Comparison of ENCODE assay signal across 8 cellular contexts in the genomic region with DNA sequence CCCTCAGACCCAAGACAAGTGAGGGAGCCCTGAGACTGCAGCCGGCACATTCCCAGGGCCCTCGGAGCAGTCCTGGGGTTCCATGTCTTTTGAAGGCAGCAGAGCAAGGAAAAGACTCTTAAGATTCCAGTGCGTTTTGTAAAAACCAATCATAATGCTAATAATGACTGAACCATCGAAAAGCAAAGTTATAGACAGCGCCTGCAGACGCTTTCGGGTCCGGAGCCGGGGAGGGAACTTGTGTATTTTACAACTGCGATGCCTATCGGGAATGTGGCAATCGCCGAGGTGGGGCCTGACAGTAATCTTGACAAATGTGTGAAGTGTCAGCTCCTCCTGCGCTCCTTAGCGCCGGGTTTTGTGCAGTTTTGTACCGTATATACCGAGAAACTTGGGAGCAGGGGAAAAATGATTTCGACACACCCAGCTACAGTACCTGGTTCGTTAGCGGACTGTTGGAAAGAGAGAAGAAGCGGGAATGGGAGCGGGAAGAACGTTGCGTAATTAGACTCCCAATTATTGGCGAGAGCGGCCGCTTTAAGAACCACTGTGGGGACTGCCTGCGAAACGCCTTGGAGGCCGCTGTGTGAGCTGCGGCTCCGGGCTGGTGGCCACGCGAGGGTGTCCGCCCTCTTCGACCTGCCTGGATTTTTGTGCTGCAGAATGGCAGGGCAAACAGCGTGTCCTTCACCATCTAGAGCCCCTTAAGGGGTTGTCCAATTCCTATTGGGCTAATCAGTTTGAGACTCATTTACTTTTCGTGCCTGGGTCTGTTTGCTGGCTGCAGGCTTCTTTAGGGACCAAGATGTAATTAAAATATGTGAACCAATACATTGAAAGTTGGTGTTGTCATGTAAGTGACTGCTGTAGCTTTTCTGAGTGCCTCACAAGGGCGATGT. TPM values are rescaled to one million over a fixed set of nuclear protein-coding genes. Genes with fewer than 3 reads are reported as not detected.
DNase-seq lines count a peak whose midpoint lies in the region; ATAC-seq and TF ChIP-seq lines count a peak whose summit lies in the region.

No MANE protein-coding gene starts in this region.

- H3K27ac ChIP-seq in left lung (peak overlapping the region; percentile 91 to 97), stomach (peak overlapping the region; percentile 90 to 98 (median 94))

- no peaks in the 10 kb centered on the region for H3K9me3 Mint-ChIP-seq in activated naive CD4-positive, alpha-beta T cell treated with anti-CD3 and anti-CD28 coated beads, Interleukin-2, amount 10 ng/mL, durations not matched to agents 7 days and 5 days
- H3K9me3 Mint-ChIP-seq in dendritic cell treated with granulocyte-macrophage colony-stimulating factor and Interleukin-4, amounts not matched to agents 40 ng/mL and 50 ng/mL, for 4 days, result no peaks in the 10 kb centered on the region

- H3K4me3 Mint-ChIP-seq in activated naive CD4-positive, alpha-beta T cell treated with anti-CD3 and anti-CD28 coated beads, Interleukin-2, amount 10 ng/mL, durations not matched to agents 7 days and 5 days, result peak overlapping the region; percentile 89
- H3K4me3 Mint-ChIP-seq in dendritic cell treated with granulocyte-macrophage colony-stimulating factor and Interleukin-4, amounts not matched to agents 40 ng/mL and 50 ng/mL, for 4 days, result peak overlapping the region; percentile 90

- CTCF ChIA-PET in activated naive CD4-positive, alpha-beta T cell treated with anti-CD3 and anti-CD28 coated beads, Interleukin-2, amount 10 ng/mL, durations not matched to agents 7 days and 5 days (lab: Charles Lee), result no interaction called here

- WGBS in stomach, 5 donors, result 4 to 13% (median 5%) methylated on average over 39 to 40 of the region's 40 CpGs

- peaks cover 49% of the 10 kb centered on the region for H3K4me1 Mint-ChIP-seq in activated naive CD4-positive, alpha-beta T cell treated with anti-CD3 and anti-CD28 coated beads, Interleukin-2, amount 10 ng/mL, durations not matched to agents 7 days and 5 days
- peaks cover 45% of the 10 kb centered on the region for H3K4me1 Mint-ChIP-seq in dendritic cell treated with granulocyte-macrophage colony-stimulating factor and Interleukin-4, amounts not matched to agents 40 ng/mL and 50 ng/mL, for 4 days (ENCODE audit: low read depth)

- H3K27me3 ChIP-seq in left lung, result peaks cover 0 to 57% of the 10 kb centered on the region in 2 donors
- H3K27me3 ChIP-seq in stomach, result peaks cover 0 to 27% (median 3%) of the 10 kb centered on the region in 3 donors

- peaks cover 2% of the 10 kb centered on the region for H3K36me3 Mint-ChIP-seq in activated naive CD4-positive, alpha-beta T cell treated with anti-CD3 and anti-CD28 coated beads, Interleukin-2, amount 10 ng/mL, durations not matched to agents 7 days and 5 days
- H3K36me3 Mint-ChIP-seq in dendritic cell treated with granulocyte-macrophage colony-stimulating factor and Interleukin-4, amounts not matched to agents 40 ng/mL and 50 ng/mL, for 4 days (ENCODE audit: low read depth), result peaks cover 22% of the 10 kb centered on the region

- H3K27me3 Mint-ChIP-seq in activated naive CD4-positive, alpha-beta T cell treated with anti-CD3 and anti-CD28 coated beads, Interleukin-2, amount 10 ng/mL, durations not matched to agents 7 days and 5 days, result peaks cover 94% of the 10 kb centered on the region
- H3K27me3 Mint-ChIP-seq in dendritic cell treated with granulocyte-macrophage colony-stimulating factor and Interleukin-4, amounts not matched to agents 40 ng/mL and 50 ng/mL, for 4 days, result peaks cover 53% of the 10 kb centered on the region

- ATAC-seq in left lung (peak; percentile 30), HG02571 (IDR thresholded peaks at IDR 0.05; ENCODE audit: unreplicated experiment) (no peak), HG03108 (IDR thresholded peaks at IDR 0.05; ENCODE audit: unreplicated experiment) (no peak)

- H3K27ac Mint-ChIP-seq in activated naive CD4-positive, alpha-beta T cell treated with anti-CD3 and anti-CD28 coated beads, Interleukin-2, amount 10 ng/mL, durations not matched to agents 7 days and 5 days, result no peak overlapping the region
- H3K27ac Mint-ChIP-seq in dendritic cell treated with granulocyte-macrophage colony-stimulating factor and Interleukin-4, amounts not matched to agents 40 ng/mL and 50 ng/mL, for 4 days, result peak overlapping the region; percentile 93

- no peaks in the 10 kb centered on the region for H3K9me3 ChIP-seq in left lung
- H3K9me3 ChIP-seq in stomach, result no peaks in the 10 kb centered on the region

- intact Hi-C loops in dendritic cell treated with granulocyte-macrophage colony-stimulating factor and Interleukin-4, amounts not matched to agents 40 ng/mL and 50 ng/mL, for 4 days (cut with micrococcal nuclease), result loop anchor here (5.0 kb wide), 2 partner anchors 68 to 237 kb away; no protein-coding TSS in a partner anchor
- intact Hi-C loops in left lung (cut with DNase I), result loop anchor here in 1 of 2 donors (10.0 kb wide), 2 partner anchors 55 to 285 kb away; no protein-coding TSS in a partner anchor
- intact Hi-C loops in stomach (cut with DNase I; ENCODE audit: low total_unique reads), result loop anchor here (5.0 kb wide), 1 partner anchor 237 kb away; no protein-coding TSS in a partner anchor

- peak overlapping the region; percentile 79 to 93 for H3K4me3 ChIP-seq in left lung
- H3K4me3 ChIP-seq in stomach, result peak overlapping the region; percentile 55 to 89 (median 80)

- TF ChIP-seq EP300 in stomach (IDR thresholded peaks at IDR 0.05), result no peak

- peaks cover 21 to 51% of the 10 kb centered on the region in 2 donors for H3K4me1 ChIP-seq in left lung
- peaks cover 38 to 74% (median 62%) of the 10 kb centered on the region in 4 donors for H3K4me1 ChIP-seq in stomach

- H3K36me3 ChIP-seq in left lung (no peaks in the 10 kb centered on the region), stomach (no peaks in the 10 kb centered on the region)

- no peak for TF ChIP-seq POLR2A in stomach (IDR thresholded peaks at IDR 0.05)

- DNase-seq in activated naive CD4-positive, alpha-beta T cell treated with anti-CD3 and anti-CD28 coated beads, Interleukin-2, amount 10 ng/mL, durations not matched to agents 7 days and 5 days, result no peak
- DNase-seq in activated naive CD4-positive, alpha-beta T cell treated with Interleukin-2 at 50 U/mL for 16 hours, result no peak
- DNase-seq in RPMI8226 (peak; percentile 32), left lung (peak; percentile 82 to 86), stomach (peak; percentile 75)

- TF ChIP-seq CTCF in left lung (IDR thresholded peaks at IDR 0.05), result no peak
- TF ChIP-seq CTCF in stomach (IDR thresholded peaks at IDR 0.05), result no peak

RNA-seq across cellular contexts. Expression of a gene that starts 2.4 kb away (rescaled TPM):
- total RNA-seq in left lung, result 100 to 1,000 TPM; 590 to 962 TPM
- 100 to 1,000 TPM in 4 of 5 donors, 10 to 100 TPM in 1; 69.0 to 217 (median 156) TPM for total RNA-seq in stomach
- polyA plus RNA-seq in stomach, result 10 to 100 TPM; 35.1 to 82.6 (median 47.1) TPM

Comparison
In these comparisons a context has a peak if more than half of its experiments do, and no peak if none do; other contexts are left out.
1. DNase-seq: peak in RPMI8226 (single experiment), left lung (2 of 2) and stomach (single experiment); none in activated naive CD4-positive, alpha-beta T cell treated with anti-CD3 and anti-CD28 coated beads, Interleukin-2, amount 10 ng/mL, durations not matched to agents 7 days and 5 days (single experiment) and activated naive CD4-positive, alpha-beta T cell treated with Interleukin-2 at 50 U/mL for 16 hours (single experiment).